6 cellular contexts compared by ENCODE assay signal in genomic region chr15:45031522-45032028, GRCh38. TPM values are rescaled to one million over a fixed set of nuclear protein-coding genes. Genes with fewer than 3 reads are reported as not detected.
A peak's percentile ranks its signal among the peaks of the same experiment; 100 is the strongest.
DNase-seq lines count a peak whose midpoint lies in the region; ATAC-seq, FAIRE-seq and TF ChIP-seq lines count a peak whose summit lies in the region.
"Not testable (repeated sequence)": the region's sequence is repeated elsewhere in the genome, so short reads cannot be mapped to it uniquely, and the experiment has no call there.

No MANE protein-coding gene starts in this region.

- DNase-seq in GM12891 (ENCODE audit: insufficient read length, low spot score); GM19239 (ENCODE audit: insufficient read length, low spot score); HepG2 (ENCODE audit: low spot score); thyroid gland: not testable (repeated sequence)

- H3K9me3 Mint-ChIP-seq in activated T-helper 17 cell treated with anti-CD3 and anti-CD28 coated beads, Interleukin-2, amount 50 U/mL, for 72 hours, result not testable (repeated sequence)

- TF ChIP-seq EP300 in HepG2 (IDR thresholded peaks at IDR 0.05; ENCODE audit: low read depth in 2 of 2, low read length in 2 of 2); HepG2 (CRISPR knock-in tag; IDR thresholded peaks at IDR 0.05; ENCODE audit: borderline replicate concordance): not testable (repeated sequence)

- POLR2A ChIA-PET in HepG2 (lab: Yijun Ruan, JAX), result not testable (repeated sequence)

- CTCF ChIA-PET in HepG2 (lab: Yijun Ruan, JAX; ENCODE audit: low intra/inter-chr PET ratio, low total read pairs), result not testable (repeated sequence)

- not testable (repeated sequence) for H3K9me3 ChIP-seq in HepG2 (ENCODE audit: low read length); thyroid gland

- not testable (repeated sequence) for TF ChIP-seq RAD21 in HepG2 (CRISPR knock-in tag; IDR thresholded peaks at IDR 0.05)

- H3K79me2 ChIP-seq in HepG2 (ENCODE audit: insufficient read depth, low read length), result peaks cover 21% of the 10 kb centered on the region

- TF ChIP-seq CTCF in HepG2 (CRISPR knock-in tag; IDR thresholded peaks at IDR 0.05); thyroid gland (IDR thresholded peaks at IDR 0.05): not testable (repeated sequence)

- H3K27me3 ChIP-seq in HepG2 (ENCODE audit: control insufficient read depth in 1 of 2, insufficient read depth in 2 of 2, low read length in 2 of 2); thyroid gland: not testable (repeated sequence)

- H3K9ac ChIP-seq in HepG2 (ENCODE audit: insufficient read depth, low read depth, low read length), result not testable (repeated sequence)

- intact Hi-C loops in HepG2 (cut with micrococcal nuclease; ENCODE audit: unreplicated experiment), result not testable (repeated sequence)
- intact Hi-C loops in thyroid gland (cut with DNase I), result loop anchor here (10.0 kb wide), 2 partner anchors 57 to 83 kb away; partner anchors contain the start of genes DUOX2 and DUOXA2

- not testable (repeated sequence) for H3K36me3 Mint-ChIP-seq in activated T-helper 17 cell treated with anti-CD3 and anti-CD28 coated beads, Interleukin-2, amount 50 U/mL, for 72 hours (ENCODE audit: low read depth)

- ATAC-seq in activated CD4-positive, CD25-positive, alpha-beta regulatory T cell treated with anti-CD3 and anti-CD28 coated beads, Interleukin-2, amount 50 U/mL, for 24 hours, result peak; percentile 48
- peak; percentile 86 for ATAC-seq in activated T-helper 17 cell treated with anti-CD3 and anti-CD28 coated beads, Interleukin-2, amount 50 U/mL, for 72 hours (replicated peaks)
- not testable (repeated sequence) for ATAC-seq in HepG2

- not testable (repeated sequence) for H3K27ac ChIP-seq in HepG2 (ENCODE audit: extremely low read length, insufficient read depth, low read length)
- H3K27ac ChIP-seq in thyroid gland, result peak overlapping the region; percentile 56 to 70 (median 59)

- in situ Hi-C loops in HepG2 (cut with HindIII; ENCODE audit: extremely low pct_ligation_motif_present, low pct_unique_long_range_greater_than_20kb), result not testable (repeated sequence)

- H3K4me1 ChIP-seq in HepG2 (ENCODE audit: insufficient read depth, low read length), result peaks cover 28% of the 10 kb centered on the region
- H3K4me1 ChIP-seq in thyroid gland, result peaks cover 42 to 58% of the 10 kb centered on the region in 2 donors

- not testable (repeated sequence) for H3K4me3 Mint-ChIP-seq in activated T-helper 17 cell treated with anti-CD3 and anti-CD28 coated beads, Interleukin-2, amount 50 U/mL, for 72 hours

- FAIRE-seq in GM12891 (lab: Jason Lieb, UNC), result peak; percentile 78
- FAIRE-seq in GM19239 (lab: Jason Lieb, UNC), result peak; percentile 31
- peak; percentile 77 for FAIRE-seq in HepG2 (lab: Jason Lieb, UNC)

- 95% methylated on average over 2 of the region's 4 CpGs for WGBS in HepG2 (ENCODE audit: low lambda C conversion rate)
- 82 to 86% methylated on average over 4 of the region's 4 CpGs for WGBS in thyroid gland, 2 donors

- not testable (repeated sequence) for TF ChIP-seq POLR2A in GM12891 (IDR thresholded peaks at IDR 0.05; ENCODE audit: low read depth, low read length); HepG2 (IDR thresholded peaks at IDR 0.05; ENCODE audit: insufficient read depth in 1 of 2, low read depth in 2 of 2, low read length in 2 of 2); thyroid gland (IDR thresholded peaks at IDR 0.05)

- H3K27me3 Mint-ChIP-seq in activated T-helper 17 cell treated with anti-CD3 and anti-CD28 coated beads, Interleukin-2, amount 50 U/mL, for 72 hours, result not testable (repeated sequence)

- H3K36me3 ChIP-seq in HepG2 (replicated peaks in 1 of 2; ENCODE audit: control insufficient read depth in 1 of 2, insufficient read depth in 2 of 2, low read length in 2 of 2), result peaks cover 6 to 36% of the 10 kb centered on the region in 2 experiments
- H3K36me3 ChIP-seq in thyroid gland, result peaks cover 0 to 13% of the 10 kb centered on the region in 2 donors

- H4K20me1 ChIP-seq in HepG2 (ENCODE audit: insufficient read depth, low read length), result not testable (repeated sequence)

- not testable (repeated sequence) for H3K4me2 ChIP-seq in HepG2 (ENCODE audit: low read depth, low read length)

- not testable (repeated sequence) for H3K4me1 Mint-ChIP-seq in activated T-helper 17 cell treated with anti-CD3 and anti-CD28 coated beads, Interleukin-2, amount 50 U/mL, for 72 hours

- not testable (repeated sequence) for H3K4me3 ChIP-seq in HepG2 (replicated peaks in 1 of 3; ENCODE audit: insufficient read depth in 1 of 3, low read depth in 2 of 3, low read length in 3 of 3); thyroid gland (replicated peaks in 1 of 3)

- not testable (repeated sequence) for H2AFZ ChIP-seq in HepG2 (ENCODE audit: low read length)

- not testable (repeated sequence) for BruUV-seq in HepG2 (replicated peaks; lab: Mats Ljungman, UMichigan)

- not testable (repeated sequence) for H3K27ac Mint-ChIP-seq in activated T-helper 17 cell treated with anti-CD3 and anti-CD28 coated beads, Interleukin-2, amount 50 U/mL, for 72 hours

RNA-seq across cellular contexts. Expression of gene SORD, which starts 8.6 kb away (rescaled TPM):
- 14.6 TPM for polyA plus RNA-seq in GM12891 (2012; ENCODE audit: low read depth, missing spikeins)
- total RNA-seq in activated T-helper 17 cell treated with anti-CD3 and anti-CD28 coated beads, Interleukin-2, amount 50 U/mL, for 72 hours, result 10 to 100 TPM; 15.2 to 15.6 TPM
- total RNA-seq in HepG2 (2016; rRNA removed; fragmentation: Illumina TruSeq; extraction: Trizol), result 59.1 and 104 TPM in 2 replicates
- total RNA-seq in HepG2 (2016; cell fraction: cytosol; rRNA removed; fragmentation: Illumina TruSeq; extraction: Trizol; ENCODE audit: low read depth), result 7.1 and 7.4 TPM in 2 replicates
- 59.7 and 103 TPM in 2 replicates for total RNA-seq in HepG2 (2016; cell fraction: insoluble cytoplasmic fraction; rRNA removed; fragmentation: Illumina TruSeq; extraction: Trizol)
- 22.6 and 22.9 TPM in 2 replicates for total RNA-seq in HepG2 (2016; cell fraction: membrane; rRNA removed; fragmentation: Illumina TruSeq; extraction: Trizol)
- total RNA-seq in HepG2 (2016; cell fraction: nucleus; rRNA removed; fragmentation: Illumina TruSeq; extraction: Trizol), result 46.4 and 52.3 TPM in 2 replicates
- 73.1 and 95.3 TPM in 2 replicates for polyA plus RNA-seq in HepG2 (2011; rRNA removed)
- polyA plus RNA-seq in HepG2 (2011; cell fraction: cytosol; rRNA removed), result 78.7 and 91.6 TPM in 2 replicates
- 94.1 and 102 TPM in 2 replicates for polyA plus RNA-seq in HepG2 (2011; cell fraction: nucleus; rRNA removed)
- 74.2 and 78.2 TPM in 2 replicates for polyA plus RNA-seq in HepG2 (2012)
- 10.6 and 11.4 TPM in 2 replicates for polyA plus RNA-seq in HepG2 (2016; cell fraction: cytosol; fragmentation: Illumina TruSeq; extraction: Trizol; ENCODE audit: low read depth)
- polyA plus RNA-seq in HepG2 (2016; cell fraction: insoluble cytoplasmic fraction; fragmentation: Illumina TruSeq; extraction: Trizol; ENCODE audit: low read depth), result 128 and 136 TPM in 2 replicates
- 18.9 and 20.0 TPM in 2 replicates for polyA plus RNA-seq in HepG2 (2016; cell fraction: membrane; fragmentation: Illumina TruSeq; extraction: Trizol; ENCODE audit: low read depth)
- polyA plus RNA-seq in HepG2 (2016; cell fraction: nucleus; fragmentation: Illumina TruSeq; extraction: Trizol; ENCODE audit: insufficient read depth, low read depth), result 92.1 and 93.6 TPM in 2 replicates
- polyA minus RNA-seq in HepG2 (2011; rRNA and poly(A)+ RNA removed; ENCODE audit: low replicate concordance), result 117 and 252 TPM in 2 replicates
- 46.5 and 50.3 TPM in 2 replicates for polyA minus RNA-seq in HepG2 (2011; cell fraction: cytosol; rRNA and poly(A)+ RNA removed)
- 35.7 and 43.0 TPM in 2 replicates for polyA minus RNA-seq in HepG2 (2011; cell fraction: nucleus; rRNA and poly(A)+ RNA removed)
- 100 to 1,000 TPM; 241 to 831 (median 477) TPM for total RNA-seq in thyroid gland
